ENCODE assay signal across 9 cellular contexts in genomic region chr12:12807970-12808702, GRCh38. TPM values are rescaled to one million over a fixed set of nuclear protein-coding genes. Genes with fewer than 3 reads are reported as not detected.
DNase-seq lines count a peak whose midpoint lies in the region; ATAC-seq and TF ChIP-seq lines count a peak whose summit lies in the region.
"Had no signal": no experiment of that assay in that cellular context is flagged by ENCODE, and none has a peak within 500 bp of the region (broad histone marks: within the 10 kb centered on the region; RNA-seq: fewer than 3 reads in every experiment).

No MANE protein-coding gene starts in this region.

- H3K27ac ChIP-seq in CD8-positive, alpha-beta T cell (ENCODE audit: low read depth, low read length) = peak overlapping the region; percentile 89
- peak overlapping the region; percentile 80 to 83 for H3K27ac ChIP-seq in esophagus (ENCODE audit: low read depth in 2 of 2, low read length in 1 of 2)
- H3K27ac ChIP-seq: HL-60 had no signal

- H3K4me3 Mint-ChIP-seq in CD8-positive, alpha-beta T cell = peak overlapping the region; percentile 44
- H3K4me3 Mint-ChIP-seq in activated CD8-positive, alpha-beta T cell treated with anti-CD3 and anti-CD28 coated beads for 36 hours = peak overlapping the region; percentile 57
- H3K4me3 Mint-ChIP-seq in glutamatergic neuron (ENCODE audit: unreplicated experiment) = no peak overlapping the region

- H3K4me1 Mint-ChIP-seq in CD8-positive, alpha-beta T cell (ENCODE audit: low read depth) = peaks cover 53% of the 10 kb centered on the region
- H3K4me1 Mint-ChIP-seq in activated CD8-positive, alpha-beta T cell treated with anti-CD3 and anti-CD28 coated beads for 36 hours (ENCODE audit: low read depth) = peaks cover 55% of the 10 kb centered on the region
- peaks cover 4% of the 10 kb centered on the region for H3K4me1 Mint-ChIP-seq in glutamatergic neuron (ENCODE audit: low read depth, unreplicated experiment)

- peaks cover 1% of the 10 kb centered on the region for H3K36me3 Mint-ChIP-seq in CD8-positive, alpha-beta T cell
- H3K36me3 Mint-ChIP-seq in activated CD8-positive, alpha-beta T cell treated with anti-CD3 and anti-CD28 coated beads for 36 hours (ENCODE audit: low read depth) = peaks cover under 1% of the 10 kb centered on the region
- no peaks in the 10 kb centered on the region for H3K36me3 Mint-ChIP-seq in glutamatergic neuron (ENCODE audit: unreplicated experiment)

- intact Hi-C loops in CD8-positive, alpha-beta T cell (cut with DNase I, micrococcal nuclease) = loop anchor here (1.0 to 5.0 kb wide), 5 partner anchors 19 to 451 kb away; partner anchors contain the start of genes BORCS5 (in 1 of the 2), GPR19 (in 1 of the 2) and HEBP1 (in 1 of the 2)
- intact Hi-C loops in activated CD8-positive, alpha-beta T cell treated with anti-CD3 and anti-CD28 coated beads for 36 hours (cut with micrococcal nuclease) = no loop called here

- peaks cover 32% of the 10 kb centered on the region for H3K4me1 ChIP-seq in CD8-positive, alpha-beta T cell (ENCODE audit: insufficient read depth, low read length)
- H3K4me1 ChIP-seq in esophagus (ENCODE audit: control insufficient read depth in 2 of 2, insufficient read depth in 2 of 2, low read length in 1 of 2) (peaks cover 0 to 2% of the 10 kb centered on the region in 2 donors), BE2C (peaks cover 3% of the 10 kb centered on the region; the same call in 1 of the 2 replicates)

- peak overlapping the region; percentile 97 for H3K27ac Mint-ChIP-seq in CD8-positive, alpha-beta T cell
- H3K27ac Mint-ChIP-seq in activated CD8-positive, alpha-beta T cell treated with anti-CD3 and anti-CD28 coated beads for 36 hours = peak overlapping the region; percentile 96
- no peak overlapping the region for H3K27ac Mint-ChIP-seq in glutamatergic neuron (ENCODE audit: unreplicated experiment)

- peak; percentile 76 for ATAC-seq in CD8-positive, alpha-beta T cell
- ATAC-seq in GM19397 (IDR thresholded peaks at IDR 0.05; ENCODE audit: unreplicated experiment) = peak; percentile 77
- peak; percentile 51 for ATAC-seq in HG03469 (IDR thresholded peaks at IDR 0.05; ENCODE audit: unreplicated experiment)
- ATAC-seq in activated CD8-positive, alpha-beta T cell treated with anti-CD3 and anti-CD28 coated beads for 36 hours = peak; percentile 72

- CTCF ChIA-PET in CD8-positive, alpha-beta T cell (lab: Charles Lee) = interaction anchor here (1.7 to 5.7 kb wide), 2 partner anchors 19 kb away, joined by 20 to 83 read pairs; no protein-coding TSS in a partner anchor
- CTCF ChIA-PET in activated CD8-positive, alpha-beta T cell treated with anti-CD3 and anti-CD28 coated beads for 36 hours (lab: Charles Lee) = interaction anchor here (1.1 kb wide), 1 partner anchor 19 kb away, joined by 4 read pairs; no protein-coding TSS in a partner anchor

- TF ChIP-seq CTCF in CD8-positive, alpha-beta T cell (IDR thresholded peaks at IDR 0.05) = no peak
- no peak for TF ChIP-seq CTCF in activated CD8-positive, alpha-beta T cell treated with anti-CD3 and anti-CD28 coated beads for 36 hours (IDR thresholded peaks at IDR 0.05)
- TF ChIP-seq CTCF in glutamatergic neuron (IDR thresholded peaks at IDR 0.05; ENCODE audit: partially characterized antibody, unreplicated experiment) = no peak
- TF ChIP-seq CTCF in BE2C (IDR thresholded peaks at IDR 0.05; ENCODE audit: low read depth, low read length) = no peak

- DNase-seq in CD8-positive, alpha-beta T cell = peak; percentile 44 to 82 (median 61)
- peak; percentile 78 for DNase-seq in activated CD8-positive, alpha-beta T cell treated with anti-CD3 and anti-CD28 coated beads for 36 hours
- peak; percentile 15 for DNase-seq in renal cortical epithelial cell (ENCODE audit: low read depth)
- no peak for DNase-seq in glutamatergic neuron
- no peak for DNase-seq in BE2C

- no peaks in the 10 kb centered on the region for H3K9me3 Mint-ChIP-seq in CD8-positive, alpha-beta T cell
- H3K9me3 Mint-ChIP-seq in activated CD8-positive, alpha-beta T cell treated with anti-CD3 and anti-CD28 coated beads for 36 hours = no peaks in the 10 kb centered on the region
- H3K9me3 Mint-ChIP-seq in glutamatergic neuron (ENCODE audit: unreplicated experiment) = no peaks in the 10 kb centered on the region

- no peaks in the 10 kb centered on the region for H3K27me3 Mint-ChIP-seq in CD8-positive, alpha-beta T cell (ENCODE audit: low read depth)
- no peaks in the 10 kb centered on the region for H3K27me3 Mint-ChIP-seq in activated CD8-positive, alpha-beta T cell treated with anti-CD3 and anti-CD28 coated beads for 36 hours
- peaks cover 6% of the 10 kb centered on the region for H3K27me3 Mint-ChIP-seq in glutamatergic neuron (ENCODE audit: unreplicated experiment)

- POLR2A ChIA-PET in CD8-positive, alpha-beta T cell (lab: Charles Lee) = interaction anchor here (0.7 to 2.3 kb wide), 7 partner anchors 11 to 111 kb away, joined by 3 to 17 read pairs (median 4); no protein-coding TSS in a partner anchor
- POLR2A ChIA-PET in activated CD8-positive, alpha-beta T cell treated with anti-CD3 and anti-CD28 coated beads for 36 hours (lab: Charles Lee) = no interaction called here

- 42 to 57% methylated on average over 11 of the region's 11 CpGs for WGBS in esophagus, 2 donors

- peak overlapping the region; percentile 40 for H3K4me3 ChIP-seq in CD8-positive, alpha-beta T cell (ENCODE audit: low read depth, low read length)
- no peak overlapping the region for H3K4me3 ChIP-seq in esophagus (ENCODE audit: low read depth in 1 of 2, low read length in 2 of 2)
- H3K4me3 ChIP-seq in BE2C (ENCODE audit: low read depth, low read length) = no peak overlapping the region

- no peaks in the 10 kb centered on the region for H3K9me3 ChIP-seq in CD8-positive, alpha-beta T cell (ENCODE audit: low read length)
- H3K9me3 ChIP-seq in esophagus (ENCODE audit: control insufficient read depth in 2 of 2, insufficient read depth in 1 of 2, low read depth in 1 of 2, low read length in 1 of 2) = no peaks in the 10 kb centered on the region
- H3K9me3 ChIP-seq in BE2C = no peaks in the 10 kb centered on the region

- no peaks in the 10 kb centered on the region for H3K27me3 ChIP-seq in CD8-positive, alpha-beta T cell (ENCODE audit: insufficient read depth, low read length)
- H3K27me3 ChIP-seq in esophagus (ENCODE audit: control insufficient read depth in 1 of 2, insufficient read depth in 2 of 2, low read length in 2 of 2) (no peaks in the 10 kb centered on the region), BE2C (no peaks in the 10 kb centered on the region)

- H3K36me3 ChIP-seq in CD8-positive, alpha-beta T cell (ENCODE audit: insufficient read depth, low read length) = no peaks in the 10 kb centered on the region
- no peaks in the 10 kb centered on the region for H3K36me3 ChIP-seq in esophagus (ENCODE audit: control insufficient read depth in 2 of 2, insufficient read depth in 2 of 2, low read length in 1 of 2)
- no peaks in the 10 kb centered on the region for H3K36me3 ChIP-seq in BE2C

RNA-seq across cellular contexts. Expression of gene DDX47, which starts 5.0 kb away (rescaled TPM):
- 100 to 1,000 TPM; 173 to 174 TPM for total RNA-seq in CD8-positive, alpha-beta T cell
- 10 to 100 TPM; 86.0 to 96.9 TPM for total RNA-seq in activated CD8-positive, alpha-beta T cell treated with anti-CD3 and anti-CD28 coated beads for 36 hours
- polyA plus RNA-seq in esophagus = 10 to 100 TPM; 17.7 to 33.4 TPM
- 102 and 135 TPM in 2 replicates for total RNA-seq in renal cortical epithelial cell
- 31.0 TPM for total RNA-seq in glutamatergic neuron (ENCODE audit: unreplicated experiment)
- 70.3 TPM for polyA plus RNA-seq in BE2C (2012; ENCODE audit: insufficient read depth, insufficient read length, low read depth)

RNA-seq across cellular contexts. Expression of gene APOLD1, which starts 22.7 kb away (rescaled TPM):
- total RNA-seq in CD8-positive, alpha-beta T cell = 1 to 10 TPM; 1.9 to 2.0 TPM
- 1 to 10 TPM; 5.7 to 6.3 TPM for total RNA-seq in activated CD8-positive, alpha-beta T cell treated with anti-CD3 and anti-CD28 coated beads for 36 hours
- polyA plus RNA-seq in esophagus = 1 to 10 TPM in 1 of 2 donors, under 1 TPM in 1; 0.77 to 2.4 TPM
- total RNA-seq in renal cortical epithelial cell = 1.5 and 3.6 TPM in 2 replicates
- 0.86 TPM for total RNA-seq in glutamatergic neuron (ENCODE audit: unreplicated experiment)
- 3.2 TPM for polyA plus RNA-seq in BE2C (2012; ENCODE audit: insufficient read depth, insufficient read length, low read depth)

Comparison
In these comparisons a context has a peak if more than half of its experiments do, and no peak if none do; other contexts are left out.
1. DNase-seq: peak in CD8-positive, alpha-beta T cell (7 of 7), activated CD8-positive, alpha-beta T cell treated with anti-CD3 and anti-CD28 coated beads for 36 hours (single experiment) and renal cortical epithelial cell (single experiment); none in glutamatergic neuron (single experiment) and BE2C (single experiment).
2. Peak in every context shown above with its lines, with median percentiles within 50 percentile points of each other: ATAC-seq.